ENCODE assay signal across 11 cellular contexts in the genomic region with DNA sequence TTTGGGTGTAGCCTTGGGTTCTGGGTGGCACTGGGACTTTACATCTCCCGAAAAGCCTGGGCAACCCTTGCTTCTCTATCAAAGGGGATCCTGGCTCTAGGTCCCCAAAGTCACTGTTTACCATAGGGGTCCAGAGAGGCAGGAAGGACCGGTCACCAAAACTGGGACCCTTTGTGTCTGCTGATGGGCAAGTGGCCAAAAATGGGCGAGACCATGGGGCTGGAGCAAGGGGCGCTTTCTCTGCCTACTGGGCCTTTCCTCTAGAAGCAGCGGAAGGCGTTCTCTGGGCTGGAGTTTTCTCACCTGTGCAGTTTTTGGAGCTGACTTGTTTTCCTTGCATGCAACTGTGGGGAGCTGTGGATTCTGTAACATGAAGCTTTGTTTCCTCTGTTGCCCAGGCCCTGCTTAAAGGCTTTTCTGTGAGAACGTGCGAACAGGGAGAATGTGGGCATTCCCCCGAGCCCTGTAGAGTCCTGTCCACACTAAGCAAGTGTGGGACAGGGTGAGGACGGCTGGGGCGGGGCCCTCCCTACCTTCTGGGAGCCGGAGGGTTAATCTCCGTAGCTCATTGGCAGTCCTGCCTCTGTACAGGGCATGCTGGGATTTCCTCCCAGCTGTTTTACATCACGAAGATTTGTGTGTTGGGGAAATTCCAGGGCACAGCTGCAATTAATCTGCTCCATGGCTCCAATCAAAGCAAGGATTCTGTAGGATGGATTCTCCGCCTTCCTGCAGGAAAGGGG. TPM values are rescaled to one million over a fixed set of nuclear protein-coding genes. Genes with fewer than 3 reads are reported as not detected.
DNase-seq lines count a peak whose midpoint lies in the region; ATAC-seq, FAIRE-seq and TF ChIP-seq lines count a peak whose summit lies in the region.
"Had no signal": no experiment of that assay in that cellular context is flagged by ENCODE, and none has a peak within 500 bp of the region (broad histone marks: within the 10 kb centered on the region; RNA-seq: fewer than 3 reads in every experiment).

No MANE protein-coding gene starts in this region.

- H3K27me3 ChIP-seq in H1 (replicated peaks in 1 of 4; ENCODE audit: control insufficient read depth in 3 of 4, extremely low read depth in 1 of 4, insufficient read depth in 3 of 4, low read length in 3 of 4): no peaks in the 10 kb centered on the region
- no peaks in the 10 kb centered on the region for H3K27me3 ChIP-seq in right lobe of liver
- H3K27me3 ChIP-seq in thyroid gland: no peaks in the 10 kb centered on the region

- H2BK12ac ChIP-seq in H1 (ENCODE audit: low read depth, low read length): no peak overlapping the region

- no peak overlapping the region for H3K27ac Mint-ChIP-seq in CD14-positive monocyte
- no peak overlapping the region for H3K27ac Mint-ChIP-seq in activated CD4-positive, alpha-beta memory T cell treated with anti-CD3 and anti-CD28 coated beads, Interleukin-2, amount 10 ng/mL, durations not matched to agents 7 days and 5 days
- H3K27ac Mint-ChIP-seq: naive thymus-derived CD4-positive, alpha-beta T cell had no signal

- H3K9ac ChIP-seq in H1 (replicated peaks in 1 of 4; ENCODE audit: extremely low read depth in 1 of 4, low read depth in 3 of 4, low read length in 3 of 4): no peak overlapping the region

- TF ChIP-seq RAD21 in H1 (IDR thresholded peaks at IDR 0.05 in 1 of 2, conservative IDR thresholded peaks at IDR 0.05 in 1 of 2; ENCODE audit: low read depth in 2 of 2, low read length in 2 of 2): no peak

- no peak overlapping the region for H4K5ac ChIP-seq in H1 (ENCODE audit: insufficient read length, low read depth, low read length)

- no peak overlapping the region for H2BK15ac ChIP-seq in H1 (ENCODE audit: low read length)

- H3K79me2 ChIP-seq in H1 (ENCODE audit: control insufficient read depth in 1 of 2, insufficient read depth in 2 of 2, low read length in 2 of 2): peaks cover 0 to 81% of the 10 kb centered on the region in 2 experiments; a peak in 2 of 4 replicates

- in situ Hi-C loops in KBM-7 (cut with MboI; ENCODE audit: low pct_unique_long_range_greater_than_20kb, low sequenced_read_pairs): loop anchor here (25.0 kb wide), 2 partner anchors 215 to 790 kb away; no protein-coding TSS in a partner anchor

- H3K23me2 ChIP-seq in H1 (ENCODE audit: low read depth, low read length): no peaks in the 10 kb centered on the region

- ATAC-seq in right lobe of liver (peak in 3 of 4 donors; percentile 12 to 40 (median 30)), HG03469 (IDR thresholded peaks at IDR 0.05; ENCODE audit: unreplicated experiment) (no peak)
- ATAC-seq: naive thymus-derived CD4-positive, alpha-beta T cell had no signal

- POLR2A ChIA-PET in H1 (lab: Charles Lee; ENCODE audit: partially characterized antibody): interaction anchor here (0.8 to 1.2 kb wide), 5 partner anchors 9 to 144 kb away, joined by 3 read pairs; a partner anchor contains a TSS
- POLR2A ChIA-PET in activated CD4-positive, alpha-beta memory T cell treated with anti-CD3 and anti-CD28 coated beads, Interleukin-2, amount 10 ng/mL, durations not matched to agents 7 days and 5 days (lab: Charles Lee): no interaction called here

- no peak overlapping the region for H2AFZ ChIP-seq in H1 (ENCODE audit: low read length)

- H3K4ac ChIP-seq in H1 (replicated peaks; ENCODE audit: insufficient read length, low read depth, low read length): no peak overlapping the region

- H2BK5ac ChIP-seq in H1 (ENCODE audit: low read depth, low read length): 0 out of 2 replicates have a peak overlapping the region, but pooled peaks have one; percentile 26

- no peak overlapping the region for H2BK20ac ChIP-seq in H1 (ENCODE audit: low read length)

- H3K18ac ChIP-seq in H1 (ENCODE audit: extremely low read depth, low read length): 0 out of 2 replicates have a peak overlapping the region, but pooled peaks have one; percentile 51

- H3K36me3 ChIP-seq in H1 (ENCODE audit: control insufficient read depth in 2 of 4, insufficient read depth in 4 of 4, low read length in 3 of 4) (no peaks in the 10 kb centered on the region; a peak in 1 of 8 replicates), right lobe of liver (no peaks in the 10 kb centered on the region), thyroid gland (no peaks in the 10 kb centered on the region)

- H2BK120ac ChIP-seq in H1 (replicated peaks; ENCODE audit: low read depth, low read length): no peak overlapping the region

- peaks cover 3 to 4% (median 3%) of the 10 kb centered on the region in 3 donors for H3K27me3 Mint-ChIP-seq in CD14-positive monocyte (ENCODE audit: low read depth in 3 of 3)
- peaks cover 9% of the 10 kb centered on the region for H3K27me3 Mint-ChIP-seq in activated CD4-positive, alpha-beta memory T cell treated with anti-CD3 and anti-CD28 coated beads, Interleukin-2, amount 10 ng/mL, durations not matched to agents 7 days and 5 days

- no peak overlapping the region; a peak in 1 of 4 replicates for H3K4me2 ChIP-seq in H1 (ENCODE audit: insufficient read depth in 1 of 2, low read depth in 2 of 2, low read length in 2 of 2)

- no peak overlapping the region for H3K4me3 ChIP-seq in H1 (ENCODE audit: extremely low read depth in 1 of 4, insufficient read depth in 2 of 4, low read depth in 3 of 4, low read length in 4 of 4)
- H3K4me3 ChIP-seq in right lobe of liver: no peak overlapping the region
- no peak overlapping the region for H3K4me3 ChIP-seq in thyroid gland (replicated peaks in 1 of 3)

- WGBS in H1 (ENCODE audit: extremely low coverage in 1 of 2, insufficient coverage in 1 of 2, insufficient read length in 1 of 2, insufficient replicate concordance in 2 of 2, low coverage in 1 of 2, low lambda C conversion rate in 2 of 2, missing lambda C conversion rate in 1 of 2), 2 experiments: 83% methylated on average over 15 of the region's 15 CpGs; no CpG with 5 or more reads in 1 of the 2 experiments
- 48% methylated on average over 7 of the region's 15 CpGs for whole genome bisulfite sequencing in right lobe of liver (ENCODE audit: insufficient coverage, low coverage, low lambda C conversion rate, missing lambda C conversion rate)
- WGBS in thyroid gland, 2 donors: 50 to 64% methylated on average over 6 to 14 of the region's 15 CpGs

- CTCF ChIA-PET in H1 (lab: Charles Lee; ENCODE audit: partially characterized antibody): interaction anchor here (0.6 to 15.9 kb wide), 7 partner anchors 10 to 75 kb away, joined by 3 to 283 read pairs (median 4); no protein-coding TSS in a partner anchor
- CTCF ChIA-PET in activated CD4-positive, alpha-beta memory T cell treated with anti-CD3 and anti-CD28 coated beads, Interleukin-2, amount 10 ng/mL, durations not matched to agents 7 days and 5 days (lab: Charles Lee): interaction anchor here (0.8 to 1.9 kb wide), 3 partner anchors 8 to 19 kb away, joined by 3 to 7 read pairs (median 5); no protein-coding TSS in a partner anchor

- DNase-seq in LHCN-M2 (ENCODE audit: low read depth) (peak; percentile 88), H1 (ENCODE audit: low read depth in 1 of 2, low spot score in 2 of 2) (no peak), right lobe of liver (no peak), thyroid gland (no peak), CD14-positive monocyte (ENCODE audit: low spot score) (no peak), KBM-7 (no peak)
- DNase-seq in activated CD4-positive, alpha-beta memory T cell treated with anti-CD3 and anti-CD28 coated beads, Interleukin-2, amount 10 ng/mL, durations not matched to agents 7 days and 5 days: no peak
- DNase-seq: naive thymus-derived CD4-positive, alpha-beta T cell; NCI-H146; SHP77 had no signal

- TF ChIP-seq POLR2A in H1 (IDR thresholded peaks at IDR 0.05; ENCODE audit: control extremely low read depth in 1 of 2, low read depth in 2 of 2, low read length in 2 of 2) (no peak), right lobe of liver (IDR thresholded peaks at IDR 0.05) (no peak), thyroid gland (IDR thresholded peaks at IDR 0.05) (no peak)

- H3K27ac ChIP-seq in H1 (ENCODE audit: low read depth, low read length) (no peak overlapping the region), right lobe of liver (no peak overlapping the region), thyroid gland (peak overlapping the region in 2 of 3 donors; percentile 27 to 41)

- intact Hi-C loops in right lobe of liver (cut with DNase I): no loop called here
- intact Hi-C loops in thyroid gland (cut with DNase I): no loop called here
- intact Hi-C loops in CD14-positive monocyte (cut with micrococcal nuclease): no loop called here

- H3K23ac ChIP-seq in H1 (ENCODE audit: insufficient read length): no peak overlapping the region

- H4K91ac ChIP-seq in H1 (replicated peaks; ENCODE audit: insufficient read length, low read length): no peak overlapping the region

- no peak for FAIRE-seq in H1 (lab: Jason Lieb, UNC)

- no peaks in the 10 kb centered on the region for H3K4me1 Mint-ChIP-seq in CD14-positive monocyte
- H3K4me1 Mint-ChIP-seq in activated CD4-positive, alpha-beta memory T cell treated with anti-CD3 and anti-CD28 coated beads, Interleukin-2, amount 10 ng/mL, durations not matched to agents 7 days and 5 days: peaks cover 4% of the 10 kb centered on the region
- H3K4me1 Mint-ChIP-seq: naive thymus-derived CD4-positive, alpha-beta T cell had no signal

- no peak for TF ChIP-seq EP300 in H1 (IDR thresholded peaks at IDR 0.05; ENCODE audit: borderline replicate concordance in 1 of 2, low read depth in 2 of 2, low read length in 2 of 2)

- no peak overlapping the region for H3K56ac ChIP-seq in H1 (replicated peaks; ENCODE audit: insufficient read length, low read depth, low read length)

- H3K9me3 Mint-ChIP-seq in CD14-positive monocyte: no peaks in the 10 kb centered on the region
- H3K9me3 Mint-ChIP-seq in activated CD4-positive, alpha-beta memory T cell treated with anti-CD3 and anti-CD28 coated beads, Interleukin-2, amount 10 ng/mL, durations not matched to agents 7 days and 5 days: no peaks in the 10 kb centered on the region
- H3K9me3 Mint-ChIP-seq: naive thymus-derived CD4-positive, alpha-beta T cell had no signal

- H2AK5ac ChIP-seq in H1 (ENCODE audit: low read depth, low read length): no peak overlapping the region

- TF ChIP-seq CTCF in H1 (IDR thresholded peaks at IDR 0.05; ENCODE audit: control extremely low read depth in 1 of 3, insufficient read depth in 1 of 3, low read depth in 1 of 3, low read length in 3 of 3): no peak
- no peak for TF ChIP-seq CTCF in right lobe of liver (IDR thresholded peaks at IDR 0.05)
- TF ChIP-seq CTCF in thyroid gland (IDR thresholded peaks at IDR 0.05): no peak
- no peak for TF ChIP-seq CTCF in CD14-positive monocyte (IDR thresholded peaks at IDR 0.05)

- H3K14ac ChIP-seq in H1 (ENCODE audit: insufficient read length): no peak overlapping the region

- peaks cover 15 to 27% of the 10 kb centered on the region in 2 experiments for H4K20me1 ChIP-seq in H1 (replicated peaks in 1 of 2; ENCODE audit: control insufficient read depth in 1 of 2, insufficient read depth in 2 of 2, low read length in 2 of 2)

- H3K4me3 Mint-ChIP-seq in CD14-positive monocyte: no peak overlapping the region
- H3K4me3 Mint-ChIP-seq in activated CD4-positive, alpha-beta memory T cell treated with anti-CD3 and anti-CD28 coated beads, Interleukin-2, amount 10 ng/mL, durations not matched to agents 7 days and 5 days: no peak overlapping the region
- H3K4me3 Mint-ChIP-seq: naive thymus-derived CD4-positive, alpha-beta T cell had no signal

- no peaks in the 10 kb centered on the region for H3K9me3 ChIP-seq in H1 (ENCODE audit: insufficient read depth in 2 of 2, low read depth in 1 of 2, low read length in 1 of 2)
- no peaks in the 10 kb centered on the region for H3K9me3 ChIP-seq in right lobe of liver
- no peaks in the 10 kb centered on the region for H3K9me3 ChIP-seq in thyroid gland

- H3K79me1 ChIP-seq in H1 (ENCODE audit: low read depth, low read length): peaks cover 29% of the 10 kb centered on the region

- H3K4me1 ChIP-seq in H1 (replicated peaks in 1 of 4; ENCODE audit: control insufficient read depth in 3 of 4, insufficient read depth in 4 of 4, low read length in 3 of 4) (peaks cover 5 to 21% (median 16%) of the 10 kb centered on the region in 4 experiments), right lobe of liver (no peaks in the 10 kb centered on the region), thyroid gland (peaks cover 30 to 44% of the 10 kb centered on the region in 2 donors)

- H3K36me3 Mint-ChIP-seq in CD14-positive monocyte: no peaks in the 10 kb centered on the region
- no peaks in the 10 kb centered on the region for H3K36me3 Mint-ChIP-seq in activated CD4-positive, alpha-beta memory T cell treated with anti-CD3 and anti-CD28 coated beads, Interleukin-2, amount 10 ng/mL, durations not matched to agents 7 days and 5 days (ENCODE audit: low read depth)
- H3K36me3 Mint-ChIP-seq: naive thymus-derived CD4-positive, alpha-beta T cell had no signal

- H4K8ac ChIP-seq in H1 (ENCODE audit: extremely low read depth, insufficient read depth, low read length): no peak overlapping the region

RNA-seq across cellular contexts. Expression of a gene that starts 50.2 kb away (rescaled TPM):
- total RNA-seq in LHCN-M2 (2014; rRNA removed): 114 and 115 TPM in 2 replicates
- 56.3 TPM for polyA plus RNA-seq in LHCN-M2 (2012)
- total RNA-seq in H1 (2021; fragmentation: NEBNext Ultra II Directional; extraction: Animal tissue kit (Norgen Biotek cat#: 25700)): 36.3 and 38.9 TPM in 2 replicates
- 31.1 and 33.9 TPM in 2 replicates for polyA plus RNA-seq in H1 (2011; rRNA removed)
- polyA plus RNA-seq in H1 (2011; cell fraction: cytosol; rRNA removed): 36.4 TPM
- polyA plus RNA-seq in H1 (2011; cell fraction: nucleus; rRNA removed): 29.4 TPM
- polyA plus RNA-seq in H1 (2012, experiment 1 of 2): 21.1 to 28.9 TPM (median 25.9 TPM) in 4 replicates
- polyA plus RNA-seq in H1 (2012, experiment 2 of 2): 3.1 TPM
- 46.3 TPM for polyA plus RNA-seq in H1 (2013, experiment 1 of 2)
- 52.7 TPM for polyA plus RNA-seq in H1 (2013, experiment 2 of 2)
- 23.4 and 26.2 TPM in 2 replicates for polyA minus RNA-seq in H1 (2011; rRNA and poly(A)+ RNA removed)
- polyA minus RNA-seq in H1 (2011; cell fraction: cytosol; rRNA and poly(A)+ RNA removed): 19.7 TPM
- 21.7 TPM for polyA minus RNA-seq in H1 (2011; cell fraction: nucleus; rRNA and poly(A)+ RNA removed)
- 100 to 1,000 TPM in 5 of 6 experiments, 10 to 100 TPM in 1; 85.7 to 153 (median 121) TPM for total RNA-seq in right lobe of liver
- total RNA-seq in thyroid gland: 100 to 1,000 TPM; 146 to 207 (median 162) TPM
- polyA plus RNA-seq in CD14-positive monocyte: 100 to 1,000 TPM in 1 of 2 donors, 10 to 100 TPM in 1; 68.2 to 111 TPM
- total RNA-seq in activated CD4-positive, alpha-beta memory T cell treated with anti-CD3 and anti-CD28 coated beads, Interleukin-2, amount 10 ng/mL, durations not matched to agents 7 days and 5 days: 100 to 1,000 TPM; 129 to 131 TPM

Comparison
In these comparisons a context has a peak if more than half of its experiments do, and no peak if none do; other contexts are left out.
1. H3K27ac ChIP-seq: peak in thyroid gland (2 of 3); none in H1 (single experiment) and right lobe of liver (0 of 3).